In the genomic region with DNA sequence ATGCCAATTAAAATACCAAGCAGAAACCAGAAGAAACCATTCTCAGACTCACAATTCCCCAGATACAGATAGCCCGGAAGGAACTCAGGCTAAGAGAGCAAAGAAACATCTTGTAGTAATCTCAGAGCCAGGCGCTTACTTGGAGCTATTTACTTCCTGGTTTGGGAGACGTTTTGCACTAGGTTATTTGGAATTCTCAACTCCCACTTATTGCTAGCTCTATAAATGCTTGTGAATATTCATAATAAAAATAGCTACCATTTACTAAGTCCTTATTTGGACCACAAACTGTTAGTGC, we compare ENCODE assay signal across 18 cellular contexts.
"Had no signal": no experiment of that assay in that cellular context is flagged by ENCODE, and none has a peak within 500 bp of the region (broad histone marks: within the 10 kb centered on the region; RNA-seq: fewer than 3 reads in every experiment).

No MANE protein-coding gene starts in this region.

- ATAC-seq: activated CD4-positive, CD25-positive, alpha-beta regulatory T cell treated with anti-CD3 and anti-CD28 coated beads, Interleukin-2, amount 50 U/mL, for 24 hours; gastrocnemius medialis; mucosa of descending colon; naive thymus-derived CD4-positive, alpha-beta T cell had no signal

- H3K4me3 ChIP-seq: gastrocnemius medialis, mucosa of descending colon, transverse colon, vagina had no signal

- H3K27ac ChIP-seq: brain microvascular endothelial cell, transverse colon, vagina had no signal

- DNase-seq: activated naive CD4-positive, alpha-beta T cell; activated naive CD8-positive, alpha-beta T cell treated with anti-CD3 and anti-CD28 coated beads, Interleukin-2, amount 10 ng/mL, durations not matched to agents 7 days and 5 days; activated T-cell treated with anti-CD3 and anti-CD28 coated beads for 4 hours; anterior cingulate cortex; brain microvascular endothelial cell; effector CD8-positive, alpha-beta T cell; gastrocnemius medialis; mammary epithelial cell; mucosa of descending colon; naive thymus-derived CD4-positive, alpha-beta T cell; stimulated activated CD4-positive, alpha-beta T cell treated with anti-CD3 and anti-CD28 coated beads, Interleukin-15, amount 100 ng/mL, for 24 hours; stimulated activated CD4-positive, alpha-beta T cell treated with anti-CD3 and anti-CD28 coated beads, Interleukin-4, amount 100 ng/mL, for 1 hour; stimulated activated naive CD4-positive, alpha-beta T cell; substantia nigra; T-helper 9 cell; transverse colon had no signal

- H3K9me3 ChIP-seq: gastrocnemius medialis, mucosa of descending colon, transverse colon, vagina had no signal

- H3K27me3 ChIP-seq: brain microvascular endothelial cell, gastrocnemius medialis, transverse colon, vagina had no signal

- H3K4me1 ChIP-seq: gastrocnemius medialis, transverse colon, vagina had no signal

- H3K36me3 ChIP-seq: brain microvascular endothelial cell, gastrocnemius medialis, transverse colon, vagina had no signal
